1 cellular context compared by ENCODE assay signal in the genomic region with DNA sequence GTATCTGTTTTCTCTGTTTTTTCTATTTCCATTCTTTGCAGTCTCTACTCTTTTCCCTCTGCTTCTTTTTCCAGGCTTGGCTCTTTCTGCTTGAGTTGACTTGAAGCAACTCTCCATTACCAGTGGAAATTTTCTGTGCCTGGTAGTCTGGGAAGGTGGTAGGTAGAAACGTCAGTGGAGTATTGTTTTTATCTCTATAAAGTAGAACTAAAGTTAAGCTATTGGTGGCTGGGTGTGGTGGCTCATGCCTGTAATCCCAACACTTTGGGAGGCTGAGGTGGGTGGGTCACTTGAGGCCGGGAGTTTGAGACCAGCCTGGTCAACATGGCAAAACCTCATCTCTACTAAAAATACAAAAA.
TF ChIP-seq lines count a peak whose summit lies in the region.

No MANE protein-coding gene starts in this region.

TF ChIP-seq in liver, 16 proteins besides CTCF, POLR2A, EP300 and RAD21 (continued from another document):
- no peak for TF ChIP-seq TAF1 (conservative IDR thresholded peaks at IDR 0.05)
- TF ChIP-seq, protein P1, sequence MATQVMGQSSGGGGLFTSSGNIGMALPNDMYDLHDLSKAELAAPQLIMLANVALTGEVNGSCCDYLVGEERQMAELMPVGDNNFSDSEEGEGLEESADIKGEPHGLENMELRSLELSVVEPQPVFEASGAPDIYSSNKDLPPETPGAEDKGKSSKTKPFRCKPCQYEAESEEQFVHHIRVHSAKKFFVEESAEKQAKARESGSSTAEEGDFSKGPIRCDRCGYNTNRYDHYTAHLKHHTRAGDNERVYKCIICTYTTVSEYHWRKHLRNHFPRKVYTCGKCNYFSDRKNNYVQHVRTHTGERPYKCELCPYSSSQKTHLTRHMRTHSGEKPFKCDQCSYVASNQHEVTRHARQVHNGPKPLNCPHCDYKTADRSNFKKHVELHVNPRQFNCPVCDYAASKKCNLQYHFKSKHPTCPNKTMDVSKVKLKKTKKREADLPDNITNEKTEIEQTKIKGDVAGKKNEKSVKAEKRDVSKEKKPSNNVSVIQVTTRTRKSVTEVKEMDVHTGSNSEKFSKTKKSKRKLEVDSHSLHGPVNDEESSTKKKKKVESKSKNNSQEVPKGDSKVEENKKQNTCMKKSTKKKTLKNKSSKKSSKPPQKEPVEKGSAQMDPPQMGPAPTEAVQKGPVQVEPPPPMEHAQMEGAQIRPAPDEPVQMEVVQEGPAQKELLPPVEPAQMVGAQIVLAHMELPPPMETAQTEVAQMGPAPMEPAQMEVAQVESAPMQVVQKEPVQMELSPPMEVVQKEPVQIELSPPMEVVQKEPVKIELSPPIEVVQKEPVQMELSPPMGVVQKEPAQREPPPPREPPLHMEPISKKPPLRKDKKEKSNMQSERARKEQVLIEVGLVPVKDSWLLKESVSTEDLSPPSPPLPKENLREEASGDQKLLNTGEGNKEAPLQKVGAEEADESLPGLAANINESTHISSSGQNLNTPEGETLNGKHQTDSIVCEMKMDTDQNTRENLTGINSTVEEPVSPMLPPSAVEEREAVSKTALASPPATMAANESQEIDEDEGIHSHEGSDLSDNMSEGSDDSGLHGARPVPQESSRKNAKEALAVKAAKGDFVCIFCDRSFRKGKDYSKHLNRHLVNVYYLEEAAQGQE (IDR thresholded peaks at IDR 0.05), result no peak
- no peak for TF ChIP-seq FOXA2 (IDR thresholded peaks at IDR 0.05)
